In the genomic region with DNA sequence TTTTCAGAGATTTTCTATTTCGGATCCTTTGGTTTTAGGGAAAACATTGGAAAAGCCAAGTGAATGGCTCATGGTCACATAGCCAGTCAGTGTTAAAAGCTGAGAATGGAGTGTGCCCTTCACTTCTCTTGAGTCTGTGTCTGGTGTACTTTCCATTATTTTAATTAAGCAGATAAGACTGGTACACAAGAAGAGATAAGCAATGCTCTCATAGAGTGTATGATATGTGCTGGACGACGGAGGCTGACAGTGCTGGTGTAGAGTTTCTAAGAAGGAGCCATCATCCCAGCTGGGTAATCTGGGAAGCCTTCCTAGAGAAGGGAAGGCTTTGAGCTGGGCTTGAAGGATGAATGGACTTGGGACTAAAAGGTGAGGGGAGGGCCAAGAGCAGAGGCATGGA, we compare ENCODE assay signal across 13 cellular contexts.
"Had no signal": no experiment of that assay in that cellular context is flagged by ENCODE, and none has a peak within 500 bp of the region (broad histone marks: within the 10 kb centered on the region; RNA-seq: fewer than 3 reads in every experiment).

No MANE protein-coding gene starts in this region.

- H3K4me3 ChIP-seq: esophagus squamous epithelium, neural progenitor cell, pancreas, skin epidermis, thyroid gland had no signal

- H3K9me3 Mint-ChIP-seq: activated T-helper 2 cell treated with anti-CD3 and anti-CD28 coated beads, Interferon-gamma antibody, Interleukin-2, Interleukin-4, amounts not matched to agents 10 μg/mL and 5 μg/mL and 100 μg/mL, durations not matched to agents 14 hours and 24 hours and 36 hours; neural progenitor cell had no signal

- H3K36me3 ChIP-seq: esophagus squamous epithelium, neural progenitor cell, pancreas, thyroid gland had no signal

- H3K4me3 Mint-ChIP-seq: activated naive CD4-positive, alpha-beta T cell treated with anti-CD3 and anti-CD28 coated beads, Interleukin-2, amount 10 ng/mL, durations not matched to agents 7 days and 5 days; neural progenitor cell had no signal

- H3K27ac ChIP-seq: esophagus squamous epithelium, neural progenitor cell, WERI-Rb-1 had no signal

- H3K36me3 Mint-ChIP-seq: activated naive CD4-positive, alpha-beta T cell treated with anti-CD3 and anti-CD28 coated beads, Interleukin-2, amount 10 ng/mL, durations not matched to agents 7 days and 5 days; neural progenitor cell had no signal

- H3K9ac ChIP-seq: neural progenitor cell had no signal

- H3K27me3 ChIP-seq: esophagus squamous epithelium, neural progenitor cell, pancreas, thyroid gland had no signal

- H3K4me2 ChIP-seq: neural progenitor cell had no signal

- DNase-seq: activated CD4-positive, alpha-beta T cell treated with anti-CD3 and anti-CD28 coated beads for 4 hours; activated naive CD4-positive, alpha-beta T cell treated with anti-CD3 and anti-CD28 coated beads, Interleukin-2, amount 10 ng/mL, durations not matched to agents 7 days and 5 days; activated T-cell treated with anti-CD3 and anti-CD28 coated beads for 4 hours; esophagus squamous epithelium; foreskin fibroblast; T-helper 9 cell; WERI-Rb-1 had no signal

- H2AFZ ChIP-seq: neural progenitor cell had no signal

- FAIRE-seq: endometrium had no signal

- H3K9me3 ChIP-seq: esophagus squamous epithelium, pancreas, thyroid gland had no signal

- H3K4me1 Mint-ChIP-seq: neural progenitor cell had no signal

- H3K27ac Mint-ChIP-seq: activated naive CD4-positive, alpha-beta T cell treated with anti-CD3 and anti-CD28 coated beads, Interleukin-2, amount 10 ng/mL, durations not matched to agents 7 days and 5 days; activated T-helper 2 cell treated with anti-CD3 and anti-CD28 coated beads, Interferon-gamma antibody, Interleukin-2, Interleukin-4, amounts not matched to agents 10 μg/mL and 5 μg/mL and 100 μg/mL, durations not matched to agents 14 hours and 24 hours and 36 hours; neural progenitor cell had no signal
